23 cellular contexts compared by ENCODE assay signal in genomic region chr9:132702254-132702653, GRCh38.
"Had no signal": no experiment of that assay in that cellular context is flagged by ENCODE, and none has a peak within 500 bp of the region (broad histone marks: within the 10 kb centered on the region; RNA-seq: fewer than 3 reads in every experiment).

No MANE protein-coding gene starts in this region.

- H3K4me3 ChIP-seq: esophagus squamous epithelium, gastroesophageal sphincter, lung, psoas muscle, spleen, testis, tibial nerve, upper lobe of right lung, vagina had no signal

- H3K36me3 ChIP-seq: esophagus squamous epithelium, gastroesophageal sphincter, spleen, tibial nerve, upper lobe of right lung, vagina had no signal

- DNase-seq: dermis blood vessel endothelial cell; esophagus squamous epithelium; foreskin fibroblast; glutamatergic neuron; left colon; left ventricle myocardium superior; naive thymus-derived CD4-positive, alpha-beta T cell; nephron progenitor cell; psoas muscle; retina; spleen; stimulated activated CD4-positive, alpha-beta T cell treated with anti-CD3 and anti-CD28 coated beads, Interleukin-15, amount 100 ng/mL, for 24 hours; stimulated activated CD4-positive, alpha-beta T cell treated with anti-CD3 and anti-CD28 coated beads, Interleukin-1b, Interleukin-23, amount 100 ng/mL, for 48 hours; stimulated activated CD4-positive, alpha-beta T cell treated with anti-CD3 and anti-CD28 coated beads, Interleukin-4, amount 100 ng/mL, for 24 hours; stimulated activated naive CD8-positive, alpha-beta T cell treated with anti-CD3 and anti-CD28 coated beads, Interleukin-15, amount 100 ng/mL, for 72 hours; testis; upper lobe of right lung had no signal

- ATAC-seq: gastroesophageal sphincter; left colon; left ventricle myocardium superior; naive thymus-derived CD4-positive, alpha-beta T cell; psoas muscle; sciatic nerve; stimulated activated memory B cell treated with anti-CD40 and anti-IgM and Interleukin-4, amounts not matched to agents 10 μg/mL and 1 μg/mL and 100 μg/mL, for 72 hours; stimulated activated naive CD8-positive, alpha-beta T cell treated with anti-CD3 and anti-CD28 coated beads, Interleukin-15, amount 100 ng/mL, for 72 hours; upper lobe of right lung had no signal

- H3K27ac ChIP-seq: esophagus squamous epithelium, gastroesophageal sphincter, psoas muscle, spleen, testis, tibial nerve, vagina had no signal

- H3K9me3 ChIP-seq: testis had no signal

- H3K27me3 ChIP-seq: testis, upper lobe of right lung, vagina had no signal

- H3K4me1 ChIP-seq: esophagus squamous epithelium, psoas muscle, spleen, testis, upper lobe of right lung, vagina had no signal
